14 cellular contexts compared by ENCODE assay signal in genomic region chr6:148693882-148694484, GRCh38. TPM values are rescaled to one million over a fixed set of nuclear protein-coding genes. Genes with fewer than 3 reads are reported as not detected.
DNase-seq lines count a peak whose midpoint lies in the region; ATAC-seq, FAIRE-seq and TF ChIP-seq lines count a peak whose summit lies in the region.
"Had no signal": no experiment of that assay in that cellular context is flagged by ENCODE, and none has a peak within 500 bp of the region (broad histone marks: within the 10 kb centered on the region; RNA-seq: fewer than 3 reads in every experiment).

No MANE protein-coding gene starts in this region.

- no peaks in the 10 kb centered on the region for H3K4me1 ChIP-seq in endothelial cell of umbilical vein (ENCODE audit: control insufficient read depth, extremely low read depth, insufficient read depth, low read length)
- no peaks in the 10 kb centered on the region for H3K4me1 ChIP-seq in colonic mucosa
- H3K4me1 ChIP-seq: SJCRH30 had no signal

- H3K9me3 ChIP-seq in endothelial cell of umbilical vein (replicated peaks; ENCODE audit: control insufficient read depth, insufficient read depth, low read length) (no peaks in the 10 kb centered on the region), colonic mucosa (no peaks in the 10 kb centered on the region)
- H3K9me3 ChIP-seq: SJCRH30 had no signal

- FAIRE-seq in endothelial cell of umbilical vein (lab: Jason Lieb, UNC) = peak; percentile 8

- ATAC-seq in GM21360 (IDR thresholded peaks at IDR 0.05; ENCODE audit: unreplicated experiment) (peak; percentile 90), HG03442 (IDR thresholded peaks at IDR 0.05; ENCODE audit: unreplicated experiment) (peak; percentile 63)
- ATAC-seq: activated CD8-positive, alpha-beta T cell treated with anti-CD3 and anti-CD28 coated beads for 36 hours; left ventricle myocardium superior had no signal

- POLR2A ChIA-PET in endothelial cell of umbilical vein (lab: Charles Lee) = no interaction called here

- dilution Hi-C loops in endothelial cell of umbilical vein (cut with MboI; ENCODE audit: extremely low pct_ligation_motif_present, low sequenced_read_pairs) = no loop called here

- DNase-seq in DMS79 treated with DMSO at 0.1 percent for 48 hours (lab: John Stamatoyannopoulos, UW) (peak; percentile 78), endothelial cell of umbilical vein (ENCODE audit: low read depth, low spot score) (no peak), NCI-H345 treated with DMSO at 0.1 percent for 48 hours (lab: John Stamatoyannopoulos, UW; ENCODE audit: unreplicated experiment) (no peak), colonic mucosa (no peak)
- no peak for DNase-seq in activated naive CD4-positive, alpha-beta T cell treated with Interleukin-2 at 50 U/mL for 16 hours
- no peak for DNase-seq in activated effector memory CD4-positive, alpha-beta T cell treated with anti-CD3 and anti-CD28 coated beads, Interleukin-2, amount 50 U/mL, for 16 hours
- DNase-seq: activated CD8-positive, alpha-beta T cell treated with anti-CD3 and anti-CD28 coated beads for 36 hours; anterior cingulate cortex; erythroblast; left ventricle myocardium superior; NCI-H146; SJCRH30 had no signal

- TF ChIP-seq CTCF in endothelial cell of umbilical vein (IDR thresholded peaks at IDR 0.05; ENCODE audit: extremely low read depth in 1 of 2, insufficient read depth in 1 of 2, low read depth in 1 of 2, low read length in 2 of 2) (no peak), colonic mucosa (IDR thresholded peaks at IDR 0.05) (no peak)

- no peak overlapping the region for H3K4me2 ChIP-seq in endothelial cell of umbilical vein (ENCODE audit: insufficient read depth, low read length)

- no TSS peak for BruUV-seq in endothelial cell of umbilical vein (replicated peaks; lab: Mats Ljungman, UMichigan)

- H4K20me1 ChIP-seq in endothelial cell of umbilical vein (replicated peaks; ENCODE audit: control insufficient read depth, extremely low read depth, insufficient read depth, low read length) = no peaks in the 10 kb centered on the region

- no peaks in the 10 kb centered on the region for H3K27me3 ChIP-seq in endothelial cell of umbilical vein (ENCODE audit: control insufficient read depth in 2 of 2, insufficient read depth in 2 of 2, low read length in 2 of 2)
- no peaks in the 10 kb centered on the region for H3K27me3 ChIP-seq in colonic mucosa

- no peaks in the 10 kb centered on the region for H3K79me2 ChIP-seq in endothelial cell of umbilical vein (ENCODE audit: control insufficient read depth, insufficient read depth, low read length)

- H3K9ac ChIP-seq in endothelial cell of umbilical vein (replicated peaks; ENCODE audit: extremely low read depth, insufficient read depth, low read length) (no peak overlapping the region), colonic mucosa (ENCODE audit: low read depth in 2 of 2, low read length in 2 of 2) (no peak overlapping the region)

- TF ChIP-seq POLR2A in endothelial cell of umbilical vein (IDR thresholded peaks at IDR 0.05; ENCODE audit: low read depth, low read length) = no peak

- H3K27ac ChIP-seq in endothelial cell of umbilical vein (ENCODE audit: insufficient read depth, low read depth, low read length) (no peak overlapping the region), colonic mucosa (no peak overlapping the region)
- H3K27ac ChIP-seq: SJCRH30 had no signal

- intact Hi-C loops in endothelial cell of umbilical vein (cut with micrococcal nuclease) = no loop called here
- intact Hi-C loops in colonic mucosa (cut with DNase I) = no loop called here

- no peaks in the 10 kb centered on the region for H3K9me1 ChIP-seq in endothelial cell of umbilical vein (replicated peaks; ENCODE audit: control insufficient read depth, extremely low read depth, insufficient read depth, low read length)

- CTCF ChIA-PET in endothelial cell of umbilical vein (lab: Charles Lee) = no interaction called here

- H3K36me3 ChIP-seq in endothelial cell of umbilical vein (ENCODE audit: control insufficient read depth in 2 of 2, extremely low read depth in 1 of 2, insufficient read depth in 2 of 2, low read length in 2 of 2) = no peaks in the 10 kb centered on the region
- H3K36me3 ChIP-seq in colonic mucosa = no peaks in the 10 kb centered on the region
- H3K36me3 ChIP-seq: SJCRH30 had no signal

- H3K4me3 ChIP-seq in endothelial cell of umbilical vein (replicated peaks in 1 of 3; ENCODE audit: insufficient read depth in 1 of 3, low read depth in 1 of 3, low read length in 3 of 3) = no peak overlapping the region
- no peak overlapping the region for H3K4me3 ChIP-seq in colonic mucosa
- H3K4me3 ChIP-seq: SJCRH30 had no signal

- H2AFZ ChIP-seq in endothelial cell of umbilical vein (ENCODE audit: low read depth, low read length) = no peak overlapping the region

TF ChIP-seq in endothelial cell of umbilical vein, 7 proteins besides CTCF, POLR2A, EP300 and RAD21:
- TF ChIP-seq FOS (IDR thresholded peaks at IDR 0.05; ENCODE audit: borderline replicate concordance, insufficient read depth, low read length) = no peak

RNA-seq across cellular contexts. Expression of gene UST, which starts 52.8 kb away (rescaled TPM):
- total RNA-seq in endothelial cell of umbilical vein (0.81 and 0.84 TPM in 2 replicates), colonic mucosa (1 to 10 TPM; 1.1 to 2.7 TPM)
- polyA plus RNA-seq in endothelial cell of umbilical vein = 0.22 and 0.26 TPM in 2 replicates
- polyA plus RNA-seq in endothelial cell of umbilical vein (2011; cell fraction: cytosol; rRNA removed) = 0.25 and 0.28 TPM in 2 replicates
- 0.15 and 0.18 TPM in 2 replicates for polyA plus RNA-seq in endothelial cell of umbilical vein (2011; cell fraction: nucleus; rRNA removed)
- 0.20 and 0.62 TPM in 2 replicates for polyA plus RNA-seq in endothelial cell of umbilical vein (2012)
- polyA minus RNA-seq in endothelial cell of umbilical vein = 0.45 and 0.49 TPM in 2 replicates
- polyA minus RNA-seq in endothelial cell of umbilical vein (2011; cell fraction: cytosol; rRNA and poly(A)+ RNA removed) = 6.8 TPM
- 0.29 and 0.53 TPM in 2 replicates for polyA minus RNA-seq in endothelial cell of umbilical vein (2011; cell fraction: nucleus; rRNA and poly(A)+ RNA removed)
